21 cellular contexts compared by ENCODE assay signal in the genomic region with DNA sequence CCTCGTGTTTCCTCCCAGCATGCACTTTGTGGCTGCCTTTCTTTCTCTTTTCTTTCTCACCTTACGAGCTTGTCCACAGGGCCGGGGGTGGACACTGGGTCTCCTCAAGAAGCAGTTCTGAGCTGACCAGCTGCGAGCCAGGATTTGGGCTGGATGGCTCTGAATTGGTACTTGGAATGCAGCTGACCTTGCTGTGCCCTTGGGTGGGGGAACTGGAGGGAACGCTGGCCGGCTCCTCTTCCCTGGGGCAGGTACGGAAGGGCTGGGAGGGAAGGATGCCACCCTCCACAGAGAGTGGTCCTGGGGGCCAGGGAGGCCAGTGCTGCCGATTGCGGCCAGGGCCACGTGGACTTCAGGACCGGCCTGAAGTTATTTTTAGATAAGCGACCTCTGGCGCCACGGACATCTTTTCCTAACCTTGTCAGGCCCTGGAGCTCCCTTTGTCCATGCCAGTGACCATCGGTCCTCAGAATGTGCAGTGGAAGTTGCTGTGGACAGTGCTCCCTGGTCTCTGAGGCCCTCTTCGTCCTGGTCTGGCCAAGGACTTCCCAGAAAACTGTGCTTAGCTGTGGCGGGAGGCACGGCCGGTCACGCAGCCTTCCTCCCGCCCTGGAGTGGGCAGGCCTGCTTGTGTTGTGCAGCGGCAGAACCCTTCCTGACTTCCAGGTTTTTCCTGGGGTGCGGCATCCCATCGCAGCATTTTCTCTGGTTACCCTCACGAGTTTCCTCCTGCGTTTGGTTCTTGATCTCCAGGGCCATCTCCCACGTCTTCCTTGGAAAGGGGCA. TPM values are rescaled to one million over a fixed set of nuclear protein-coding genes. Genes with fewer than 3 reads are reported as not detected.
A peak's percentile ranks its signal among the peaks of the same experiment; 100 is the strongest.
DNase-seq lines count a peak whose midpoint lies in the region; ATAC-seq and TF ChIP-seq lines count a peak whose summit lies in the region.
"Had no signal": no experiment of that assay in that cellular context is flagged by ENCODE, and none has a peak within 500 bp of the region (broad histone marks: within the 10 kb centered on the region; RNA-seq: fewer than 3 reads in every experiment).

No MANE protein-coding gene starts in this region.

- H3K4ac ChIP-seq in H9 (ENCODE audit: low read depth, low read length) = no peak overlapping the region

- H3K27ac Mint-ChIP-seq in H9 (peak overlapping the region; percentile 58 to 91 (median 76); a peak in 5 of 7 replicates), glutamatergic neuron (ENCODE audit: unreplicated experiment) (no peak overlapping the region)
- H3K27ac Mint-ChIP-seq: activated T-cell treated with anti-CD3 and anti-CD28 coated beads, Interleukin-2, amount 50 U/mL, for 72 hours; CD4-positive, alpha-beta memory T cell; dendritic cell treated with granulocyte-macrophage colony-stimulating factor and Interleukin-4, amounts not matched to agents 40 ng/mL and 50 ng/mL, for 4 days; T-helper 17 cell had no signal

- H3K9ac ChIP-seq in H9 (ENCODE audit: extremely low read depth, insufficient read length, low read length) = no peak overlapping the region
- H3K9ac ChIP-seq: SK-N-SH had no signal

- H3K36me3 Mint-ChIP-seq in H9 (ENCODE audit: insufficient read depth in 1 of 3, low read depth in 3 of 3) (peaks cover 2 to 37% (median 19%) of the 10 kb centered on the region in 3 experiments), glutamatergic neuron (ENCODE audit: unreplicated experiment) (no peaks in the 10 kb centered on the region)

- no peak overlapping the region for H3K56ac ChIP-seq in H9 (ENCODE audit: insufficient read length, low read depth, low read length)

- H3K4me1 Mint-ChIP-seq in H9 (peaks cover 4 to 18% of the 10 kb centered on the region in 2 experiments), glutamatergic neuron (ENCODE audit: low read depth, unreplicated experiment) (peaks cover 4% of the 10 kb centered on the region)
- H3K4me1 Mint-ChIP-seq: T-helper 17 cell had no signal

- no peak overlapping the region for H3K18ac ChIP-seq in H9 (ENCODE audit: insufficient read length, low read depth, low read length)

- H3K27me3 Mint-ChIP-seq in H9 (ENCODE audit: low read depth) (no peaks in the 10 kb centered on the region), glutamatergic neuron (ENCODE audit: unreplicated experiment) (peaks cover 1% of the 10 kb centered on the region)
- H3K27me3 Mint-ChIP-seq: CD4-positive, alpha-beta memory T cell; dendritic cell treated with granulocyte-macrophage colony-stimulating factor and Interleukin-4, amounts not matched to agents 40 ng/mL and 50 ng/mL, for 4 days; T-helper 17 cell had no signal

- POLR2A ChIA-PET in GM10248 (lab: Yijun Ruan, JAX) = no interaction called here

- no peak overlapping the region for H3K4me2 ChIP-seq in H9 (ENCODE audit: insufficient read depth, insufficient read length, low read length)
- H3K4me2 ChIP-seq: SK-N-SH had no signal

- no peak overlapping the region for H2BK120ac ChIP-seq in H9 (ENCODE audit: low read depth, low read length, poor library complexity, severe bottlenecking)

- H3K4me1 ChIP-seq in H9 (ENCODE audit: insufficient read depth, low read length) = no peaks in the 10 kb centered on the region
- H3K4me1 ChIP-seq: upper lobe of left lung had no signal

- H2AFZ ChIP-seq in H9 (ENCODE audit: low read length) = no peak overlapping the region

- no peak overlapping the region for H3K27ac ChIP-seq in H9 (ENCODE audit: insufficient read length, low read depth, low read length)
- H3K27ac ChIP-seq: gastroesophageal sphincter, upper lobe of left lung had no signal

- H3K9me3 ChIP-seq in H9 (ENCODE audit: control insufficient read depth, low read depth, low read length) = no peaks in the 10 kb centered on the region
- H3K9me3 ChIP-seq: gastroesophageal sphincter, SK-N-SH, upper lobe of left lung had no signal

- H4K91ac ChIP-seq in H9 (ENCODE audit: insufficient read length, low read depth, low read length) = no peak overlapping the region

- H2BK12ac ChIP-seq in H9 (ENCODE audit: insufficient read length, low read depth, low read length) = no peak overlapping the region

- no peak overlapping the region for H3K23ac ChIP-seq in H9 (ENCODE audit: insufficient read length, low read depth, low read length)

- H3K23me2 ChIP-seq in H9 (ENCODE audit: insufficient read length, low read depth, low read length, poor library complexity, severe bottlenecking) = no peaks in the 10 kb centered on the region

- H2BK20ac ChIP-seq in H9 (ENCODE audit: low read depth, low read length, poor library complexity, severe bottlenecking) = no peak overlapping the region

- H3K79me1 ChIP-seq in H9 (ENCODE audit: insufficient read depth, low read depth, low read length, poor library complexity, severe bottlenecking) = no peaks in the 10 kb centered on the region

- H4K5ac ChIP-seq in H9 (ENCODE audit: insufficient read length, low read depth, low read length) = no peak overlapping the region

- H3K9me3 Mint-ChIP-seq in H9 (no peaks in the 10 kb centered on the region), glutamatergic neuron (ENCODE audit: unreplicated experiment) (peaks cover 2% of the 10 kb centered on the region)
- H3K9me3 Mint-ChIP-seq: activated T-cell treated with anti-CD3 and anti-CD28 coated beads, Interleukin-2, amount 50 U/mL, for 72 hours; dendritic cell treated with granulocyte-macrophage colony-stimulating factor and Interleukin-4, amounts not matched to agents 40 ng/mL and 50 ng/mL, for 4 days had no signal

- TF ChIP-seq CTCF in GM10248 (IDR thresholded peaks at IDR 0.05; ENCODE audit: control extremely low read depth, extremely low read depth, low read depth, missing control alignments) (no peak), H9 (conservative IDR thresholded peaks at IDR 0.05) (no peak), glutamatergic neuron (IDR thresholded peaks at IDR 0.05; ENCODE audit: partially characterized antibody, unreplicated experiment) (no peak)

- no peak overlapping the region for H2BK5ac ChIP-seq in H9 (ENCODE audit: insufficient read length, low read length)

- H2AK5ac ChIP-seq in H9 (ENCODE audit: insufficient read length, low read length) = no peak overlapping the region

- H3K27me3 ChIP-seq in H9 (ENCODE audit: insufficient read depth, low read length) = no peaks in the 10 kb centered on the region
- H3K27me3 ChIP-seq: gastroesophageal sphincter, upper lobe of left lung had no signal

- no peak for ATAC-seq in GM19328 (IDR thresholded peaks at IDR 0.05; ENCODE audit: unreplicated experiment)
- ATAC-seq: activated T-cell treated with anti-CD3 and anti-CD28 coated beads, Interleukin-2, amount 50 U/mL, for 72 hours; gastroesophageal sphincter; T-helper 17 cell had no signal

- H2BK15ac ChIP-seq in H9 (ENCODE audit: low read depth, low read length) = no peak overlapping the region

- H3K79me2 ChIP-seq in H9 (ENCODE audit: insufficient read depth, low read length) = no peaks in the 10 kb centered on the region; the same call in 1 of the 2 replicates

- no CpG with 5 or more reads among the region's 27 CpGs for WGBS in H9 (ENCODE audit: extremely low coverage, insufficient read length, low lambda C conversion rate)

- H3K4me3 Mint-ChIP-seq in H9 = no peak overlapping the region
- peak overlapping the region; percentile 38 for H3K4me3 Mint-ChIP-seq in glutamatergic neuron (ENCODE audit: unreplicated experiment)
- H3K4me3 Mint-ChIP-seq: activated T-cell treated with anti-CD3 and anti-CD28 coated beads, Interleukin-2, amount 50 U/mL, for 72 hours; CD4-positive, alpha-beta memory T cell; dendritic cell treated with granulocyte-macrophage colony-stimulating factor and Interleukin-4, amounts not matched to agents 40 ng/mL and 50 ng/mL, for 4 days; T-helper 17 cell had no signal

- no peak overlapping the region for H3T11ph ChIP-seq in H9 (ENCODE audit: low read length)

- CTCF ChIA-PET in GM10248 (lab: Yijun Ruan, JAX) = interaction anchor here (2.5 kb wide), 1 partner anchor 9 kb away, joined by 7 read pairs; no protein-coding TSS in a partner anchor

- no peaks in the 10 kb centered on the region for H4K20me1 ChIP-seq in H9 (ENCODE audit: control insufficient read depth, insufficient read depth, insufficient read length)

- DNase-seq in GM10248 (ENCODE audit: extremely low spot score) (peak; percentile 10), H9 (no peak), glutamatergic neuron (no peak), retina (peak; percentile 18), midbrain (lab: John Stamatoyannopoulos, UW) (no peak), anterior cingulate cortex (lab: John Stamatoyannopoulos, UW) (no peak), NCI-H345 (lab: John Stamatoyannopoulos, UW) (no peak)
- DNase-seq: activated naive CD4-positive, alpha-beta T cell treated with anti-CD3 and anti-CD28 coated beads, Interleukin-2, amount 50 U/mL, for 16 hours; activated T-cell treated with anti-CD3 and anti-CD28 coated beads, Interleukin-2, amount 50 U/mL, for 72 hours; amygdala; CD4-positive, alpha-beta memory T cell; DMS153; NCI-H187; NCI-H526; occipital lobe; T-helper 17 cell; upper lobe of left lung had no signal

- H4K8ac ChIP-seq in H9 (replicated peaks; ENCODE audit: insufficient read length, low read depth, low read length) = no peak overlapping the region

- peak overlapping the region; percentile 30; the same call in 1 of the 2 replicates for H3K14ac ChIP-seq in H9 (ENCODE audit: insufficient read depth, low read length)

RNA-seq across cellular contexts. Expression of a gene that starts 13.5 kb away (rescaled TPM):
- total RNA-seq in H9 (2021) (1.7 and 2.2 TPM in 2 replicates), glutamatergic neuron (ENCODE audit: unreplicated experiment) (2.0 TPM)

RNA-seq across cellular contexts. Expression of a gene that starts 36.5 kb away (rescaled TPM):
- 84.9 and 91.5 TPM in 2 replicates for total RNA-seq in H9 (2021)
- total RNA-seq in glutamatergic neuron (ENCODE audit: unreplicated experiment) = 56.9 TPM

Comparison
In these comparisons a context has a peak if more than half of its experiments do, and no peak if none do; other contexts are left out.
1. DNase-seq: peak in GM10248 (single experiment) and retina (single experiment); none in H9 (single experiment), glutamatergic neuron (single experiment), midbrain (single experiment), anterior cingulate cortex (0 of 58) and NCI-H345 (single experiment).